10 cellular contexts compared by ENCODE assay signal in the genomic region with DNA sequence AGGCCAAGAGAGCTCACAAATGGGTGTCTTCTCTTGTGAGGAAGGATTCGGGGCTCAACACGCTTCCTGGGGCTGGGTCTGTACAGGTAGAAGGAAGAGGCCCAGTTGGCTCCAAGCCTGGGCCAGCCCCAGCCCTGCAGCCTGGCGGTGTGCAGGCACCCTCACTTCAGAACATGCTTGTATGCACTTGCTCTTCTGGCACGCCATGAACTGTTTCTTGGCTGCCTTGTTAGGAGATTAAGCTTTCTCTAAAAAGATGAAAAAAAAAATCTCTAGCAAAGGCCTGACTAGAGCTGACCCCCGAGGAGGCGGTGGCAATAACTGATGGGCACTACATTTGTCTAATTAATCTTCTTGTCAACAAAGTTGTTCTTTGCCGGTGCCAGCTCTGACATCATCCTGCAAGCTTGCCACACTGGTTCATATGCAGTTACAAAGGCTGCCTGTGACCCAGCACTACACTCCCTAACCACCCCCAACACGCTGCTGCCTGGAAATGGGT.
DNase-seq lines count a peak whose midpoint lies in the region; ATAC-seq, FAIRE-seq and TF ChIP-seq lines count a peak whose summit lies in the region.
"Had no signal": no experiment of that assay in that cellular context is flagged by ENCODE, and none has a peak within 500 bp of the region (broad histone marks: within the 10 kb centered on the region; RNA-seq: fewer than 3 reads in every experiment).

No MANE protein-coding gene starts in this region.

- peak; percentile 20 for DNase-seq in AG10803 (ENCODE audit: low read depth)
- DNase-seq in RWPE2 (ENCODE audit: low spot score) = no peak
- peak; percentile 7 to 19 for DNase-seq in foreskin fibroblast
- DNase-seq in nucleus accumbens (lab: John Stamatoyannopoulos, UW) = peak in 54 of 56 donors; percentile 15 to 94 (median 82)
- no peak for DNase-seq in D721Med (ENCODE audit: insufficient read length, low spot score)
- DNase-seq in left lobe of liver (ENCODE audit: low spot score) = no peak
- DNase-seq in brain microvascular endothelial cell = no peak
- DNase-seq in glomerular visceral epithelial cell (ENCODE audit: extremely low spot score) = no peak
- DNase-seq: NCI-H2029 had no signal

- no peak for FAIRE-seq in D721Med (lab: Jason Lieb, UNC)

- H3K4me1 ChIP-seq in RWPE2 (ENCODE audit: insufficient read depth, poor library complexity, severe bottlenecking) = peaks cover 10% of the 10 kb centered on the region

- in situ Hi-C loops in brain microvascular endothelial cell (cut with HindIII; ENCODE audit: low pct_ligation_motif_present, low sequenced_read_pairs) = loop anchor here (25.0 kb wide), 1 partner anchor 791 kb away; no protein-coding TSS in a partner anchor

- H3K9me3 ChIP-seq in RWPE2 (ENCODE audit: severe bottlenecking) = no peaks in the 10 kb centered on the region

- no peaks in the 10 kb centered on the region for H3K36me3 ChIP-seq in RWPE2 (ENCODE audit: low read depth)
- H3K36me3 ChIP-seq in brain microvascular endothelial cell (replicated peaks) = no peaks in the 10 kb centered on the region

- H3K27ac ChIP-seq in RWPE2 (ENCODE audit: poor library complexity, severe bottlenecking) (peak overlapping the region; percentile 19), brain microvascular endothelial cell (no peak overlapping the region)

- ATAC-seq in RWPE2 (ENCODE audit: low read depth) (peak; percentile 67), left lobe of liver (no peak)
- ATAC-seq: natural killer cell treated with Interleukin-12 subunit alpha and Interleukin-12 subunit beta and Interleukin-15 and Interleukin-18, amount 100 ng/mL, for 72 hours had no signal

- H3K4me3 ChIP-seq in AG10803 (ENCODE audit: low read length) = no peak overlapping the region
- H3K4me3 ChIP-seq in RWPE2 (ENCODE audit: severe bottlenecking) = no peak overlapping the region
- no peak overlapping the region for H3K4me3 ChIP-seq in foreskin fibroblast (ENCODE audit: low read depth in 1 of 2, low read length in 2 of 2)
- H3K4me3 ChIP-seq in brain microvascular endothelial cell (ENCODE audit: low read depth, low read length) = no peak overlapping the region

- H3K27me3 ChIP-seq in RWPE2 (ENCODE audit: insufficient read depth, poor library complexity, severe bottlenecking) = no peaks in the 10 kb centered on the region
- H3K27me3 ChIP-seq in brain microvascular endothelial cell (replicated peaks) = peaks cover 11% of the 10 kb centered on the region

- TF ChIP-seq CTCF in AG10803 (conservative IDR thresholded peaks at IDR 0.05; ENCODE audit: low read length) (no peak), RWPE2 (IDR thresholded peaks at IDR 0.05; ENCODE audit: poor library complexity, severe bottlenecking) (no peak), foreskin fibroblast (IDR thresholded peaks at IDR 0.05; ENCODE audit: low read depth, low read length) (no peak), D721Med (IDR thresholded peaks at IDR 0.05; ENCODE audit: insufficient read depth, missing control alignments) (no peak), brain microvascular endothelial cell (IDR thresholded peaks at IDR 0.05; ENCODE audit: low read depth, low read length, missing control alignments) (no peak)

Comparison
In these comparisons a context has a peak if more than half of its experiments do, and no peak if none do; other contexts are left out.
1. DNase-seq: peak in AG10803 (single experiment), foreskin fibroblast (2 of 2) and nucleus accumbens (54 of 56); none in RWPE2 (single experiment), D721Med (single experiment), left lobe of liver (single experiment), brain microvascular endothelial cell (single experiment) and glomerular visceral epithelial cell (single experiment).